ENCODE assay signal across 19 cellular contexts in the genomic region with DNA sequence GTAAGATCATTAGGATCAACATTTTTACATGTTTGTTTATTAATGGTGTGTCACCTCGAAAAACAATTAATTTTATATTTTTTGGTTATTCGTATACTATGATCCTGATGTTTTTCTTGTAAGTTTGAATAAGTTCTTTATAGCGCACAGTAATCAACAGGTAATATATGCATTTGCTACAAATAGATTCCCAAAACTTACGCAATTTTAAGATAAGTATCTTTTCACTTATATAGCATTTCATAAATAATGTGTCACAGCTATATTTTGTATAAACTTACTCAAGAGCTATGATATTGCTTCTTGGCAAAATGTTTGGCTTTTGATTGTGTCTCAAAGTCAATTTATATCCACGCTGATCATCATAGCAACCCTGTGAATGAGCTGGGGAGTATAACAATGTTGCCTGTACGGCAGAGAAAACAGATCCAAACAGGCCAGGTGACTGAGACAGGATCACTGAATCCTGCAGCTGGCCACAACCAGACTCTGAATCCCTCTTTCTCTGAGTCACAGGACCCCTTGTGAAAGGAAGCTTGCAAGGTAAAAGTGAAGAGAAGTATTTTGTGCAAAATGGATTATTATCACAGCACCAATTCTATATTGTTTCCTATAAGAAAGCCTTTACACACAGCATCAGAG. TPM values are rescaled to one million over a fixed set of nuclear protein-coding genes. Genes with fewer than 3 reads are reported as not detected.
"Had no signal": no experiment of that assay in that cellular context is flagged by ENCODE, and none has a peak within 500 bp of the region (broad histone marks: within the 10 kb centered on the region; RNA-seq: fewer than 3 reads in every experiment).

No MANE protein-coding gene starts in this region.

- H3K4me3 Mint-ChIP-seq: activated CD8-positive, alpha-beta T cell treated with anti-CD3 and anti-CD28 coated beads for 36 hours; activated T-cell treated with anti-CD3 and anti-CD28 coated beads, Interleukin-2, amount 50 U/mL, for 4 hours; neural crest cell; stimulated activated naive CD8-positive, alpha-beta T cell treated with anti-CD3 and anti-CD28 coated beads, Interleukin-15, amount 100 ng/mL, for 72 hours; type B pancreatic cell had no signal

- H3K27ac ChIP-seq: lower lobe of right lung, ovary, sigmoid colon had no signal

- DNase-seq: activated CD4-positive, alpha-beta T cell treated with anti-CD3 and anti-CD28 coated beads for 48 hours; activated CD8-positive, alpha-beta T cell treated with anti-CD3 and anti-CD28 coated beads for 36 hours; activated gamma-delta T cell; activated T-cell treated with anti-CD3 and anti-CD28 coated beads, Interleukin-2, amount 50 U/mL, for 4 hours; central memory CD4-positive, alpha-beta T cell; effector CD8-positive, alpha-beta T cell; hippocampal formation; left cardiac atrium; lower lobe of right lung; midbrain; ovary; sigmoid colon; stimulated activated CD4-positive, alpha-beta T cell treated with anti-CD3 and anti-CD28 coated beads, Interleukin-1b, Interleukin-23, amount 100 ng/mL, for 48 hours; stimulated activated naive CD8-positive, alpha-beta T cell treated with anti-CD3 and anti-CD28 coated beads, Interleukin-15, amount 100 ng/mL, for 72 hours; T-helper 2 cell had no signal

- ATAC-seq: activated CD8-positive, alpha-beta T cell treated with anti-CD3 and anti-CD28 coated beads for 36 hours; activated naive CD4-positive, alpha-beta T cell treated with anti-CD3 and anti-CD28 coated beads, Interleukin-2, amount 50 U/mL, for 72 hours; activated T-cell treated with anti-CD3 and anti-CD28 coated beads, Interleukin-2, amount 50 U/mL, for 4 hours; left cardiac atrium; lower lobe of right lung; stimulated activated naive CD8-positive, alpha-beta T cell treated with anti-CD3 and anti-CD28 coated beads, Interleukin-15, amount 100 ng/mL, for 72 hours had no signal

- H3K27ac Mint-ChIP-seq: activated CD8-positive, alpha-beta T cell treated with anti-CD3 and anti-CD28 coated beads for 36 hours; activated naive CD4-positive, alpha-beta T cell treated with anti-CD3 and anti-CD28 coated beads, Interleukin-2, amount 50 U/mL, for 72 hours; stimulated activated naive CD8-positive, alpha-beta T cell treated with anti-CD3 and anti-CD28 coated beads, Interleukin-15, amount 100 ng/mL, for 72 hours; type B pancreatic cell had no signal

- H3K36me3 Mint-ChIP-seq: activated naive CD4-positive, alpha-beta T cell treated with anti-CD3 and anti-CD28 coated beads, Interleukin-2, amount 50 U/mL, for 72 hours; type B pancreatic cell had no signal

- H3K9me3 ChIP-seq: lower lobe of right lung, ovary, sigmoid colon had no signal

- H3K4me3 ChIP-seq: coronary artery, lower lobe of right lung, ovary, sigmoid colon had no signal

- H3K36me3 ChIP-seq: lower lobe of right lung, ovary, sigmoid colon had no signal

- H3K27me3 ChIP-seq: ovary, sigmoid colon had no signal

- H3K9me3 Mint-ChIP-seq: activated CD8-positive, alpha-beta T cell treated with anti-CD3 and anti-CD28 coated beads for 36 hours; activated naive CD4-positive, alpha-beta T cell treated with anti-CD3 and anti-CD28 coated beads, Interleukin-2, amount 50 U/mL, for 72 hours; activated T-cell treated with anti-CD3 and anti-CD28 coated beads, Interleukin-2, amount 50 U/mL, for 4 hours; neural crest cell; stimulated activated naive CD8-positive, alpha-beta T cell treated with anti-CD3 and anti-CD28 coated beads, Interleukin-15, amount 100 ng/mL, for 72 hours; type B pancreatic cell had no signal

- H3K4me1 Mint-ChIP-seq: neural crest cell; stimulated activated naive CD8-positive, alpha-beta T cell treated with anti-CD3 and anti-CD28 coated beads, Interleukin-15, amount 100 ng/mL, for 72 hours had no signal

- H3K27me3 Mint-ChIP-seq: stimulated activated naive CD8-positive, alpha-beta T cell treated with anti-CD3 and anti-CD28 coated beads, Interleukin-15, amount 100 ng/mL, for 72 hours; type B pancreatic cell had no signal

RNA-seq across cellular contexts. Expression of gene GNG12, which starts 48.6 kb away (rescaled TPM):
- total RNA-seq: activated CD8-positive, alpha-beta T cell treated with anti-CD3 and anti-CD28 coated beads for 36 hours had no signal
